In genomic region chr14:105142651-105143450, GRCh38 we compare ENCODE assay signal across 13 cellular contexts.
"Had no signal": no experiment of that assay in that cellular context is flagged by ENCODE, and none has a peak within 500 bp of the region (broad histone marks: within the 10 kb centered on the region; RNA-seq: fewer than 3 reads in every experiment).

No MANE protein-coding gene starts in this region.

- H3K4me1 Mint-ChIP-seq: activated CD4-positive, alpha-beta memory T cell treated with anti-CD3 and anti-CD28 coated beads, Interleukin-2, amount 10 ng/mL, durations not matched to agents 7 days and 5 days; naive thymus-derived CD4-positive, alpha-beta T cell had no signal

- H3K27me3 Mint-ChIP-seq: activated CD4-positive, alpha-beta memory T cell treated with anti-CD3 and anti-CD28 coated beads, Interleukin-2, amount 10 ng/mL, durations not matched to agents 7 days and 5 days; naive thymus-derived CD4-positive, alpha-beta T cell had no signal

- H3K4me3 Mint-ChIP-seq: activated CD4-positive, alpha-beta memory T cell treated with anti-CD3 and anti-CD28 coated beads, Interleukin-2, amount 10 ng/mL, durations not matched to agents 7 days and 5 days; activated T-cell treated with anti-CD3 and anti-CD28 coated beads, Interleukin-2, amount 50 U/mL, for 72 hours; naive thymus-derived CD4-positive, alpha-beta T cell; T-helper 2 cell treated with Interferon-gamma antibody and Interleukin-4, amounts not matched to agents 5 μg/mL and 100 μg/mL, for 36 hours had no signal

- H3K27ac ChIP-seq: hepatocyte, neutrophil, psoas muscle, stomach, uterus had no signal

- H3K27me3 ChIP-seq: hepatocyte, neutrophil, stomach, uterus had no signal

- DNase-seq: activated CD4-positive, alpha-beta memory T cell treated with anti-CD3 and anti-CD28 coated beads, Interleukin-2, amount 10 ng/mL, durations not matched to agents 7 days and 5 days; activated CD8-positive, alpha-beta memory T cell treated with anti-CD3 and anti-CD28 coated beads, Interleukin-2, amount 50 U/mL, for 4 hours; activated naive CD4-positive, alpha-beta T cell; activated T-cell treated with anti-CD3 and anti-CD28 coated beads, Interleukin-2, amount 50 U/mL, for 72 hours; mammary epithelial cell; stimulated activated CD4-positive, alpha-beta T cell treated with anti-CD3 and anti-CD28 coated beads, Interleukin-4, amount 100 ng/mL, for 4 hours; stomach; uterus had no signal

- ATAC-seq: activated T-cell treated with anti-CD3 and anti-CD28 coated beads, Interleukin-2, amount 50 U/mL, for 72 hours; naive thymus-derived CD4-positive, alpha-beta T cell; psoas muscle had no signal

- H3K27ac Mint-ChIP-seq: activated CD4-positive, alpha-beta memory T cell treated with anti-CD3 and anti-CD28 coated beads, Interleukin-2, amount 10 ng/mL, durations not matched to agents 7 days and 5 days; activated T-cell treated with anti-CD3 and anti-CD28 coated beads, Interleukin-2, amount 50 U/mL, for 72 hours; naive thymus-derived CD4-positive, alpha-beta T cell; T-helper 2 cell treated with Interferon-gamma antibody and Interleukin-4, amounts not matched to agents 5 μg/mL and 100 μg/mL, for 36 hours had no signal

- H3K4me3 ChIP-seq: hepatocyte, psoas muscle, stomach, uterus had no signal

- H3K4me1 ChIP-seq: psoas muscle, stomach, uterus had no signal

- H3K9me3 ChIP-seq: neutrophil had no signal

- H3K36me3 ChIP-seq: neutrophil, uterus had no signal
